ENCODE assay signal across 8 cellular contexts in the genomic region with DNA sequence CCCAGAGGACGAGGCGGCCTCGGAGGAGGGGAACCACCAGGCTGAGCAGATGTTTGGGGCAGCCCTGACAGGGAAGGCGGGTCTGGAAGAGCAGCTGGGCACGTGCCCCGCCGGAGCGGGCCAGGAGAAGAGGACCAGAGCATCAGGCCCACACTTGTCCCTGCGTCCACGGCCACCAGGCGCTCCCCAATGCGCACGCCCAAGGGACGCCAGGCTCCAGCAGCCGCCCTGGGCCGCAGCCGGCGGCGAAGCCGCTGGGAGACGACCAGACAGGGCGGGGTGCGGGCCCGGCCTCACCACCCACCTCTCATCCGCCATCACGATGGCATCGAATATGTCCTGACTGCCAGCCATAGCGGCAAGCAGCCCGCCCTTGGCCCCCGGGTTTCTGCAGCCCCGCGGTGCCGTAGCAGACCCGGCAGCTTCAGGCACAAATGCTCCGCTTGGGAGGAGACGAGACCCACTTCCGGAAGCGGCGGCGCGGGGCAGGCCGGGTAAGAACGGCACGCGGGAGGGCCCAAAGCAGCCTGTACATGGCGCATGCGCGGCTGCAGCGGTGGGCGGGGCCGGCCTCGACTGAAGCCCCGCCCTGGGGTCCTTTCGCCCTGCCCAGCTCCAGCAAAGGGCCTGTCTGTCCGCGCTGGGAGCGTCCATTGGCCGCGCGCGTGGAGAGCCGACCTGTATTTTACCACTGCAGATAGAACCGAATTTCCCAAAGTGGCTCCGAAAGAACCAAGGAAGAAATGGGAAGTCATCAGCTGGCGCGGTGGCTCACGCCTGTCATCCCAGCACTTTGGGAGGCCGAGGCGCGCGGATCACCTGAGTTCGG. TPM values are rescaled to one million over a fixed set of nuclear protein-coding genes. Genes with fewer than 3 reads are reported as not detected.
A peak's percentile ranks its signal among the peaks of the same experiment; 100 is the strongest.
DNase-seq lines count a peak whose midpoint lies in the region; ATAC-seq, FAIRE-seq and TF ChIP-seq lines count a peak whose summit lies in the region.

Gene LTO1, minus strand, starts transcription at position 468 of the 829 bp plus-strand sequence. Its CDS starts 114 bp downstream, at position 354.

- H3K4me2 ChIP-seq in KMS-11 = peak within 1 kb of the TSS; percentile 99

- no peak for TF ChIP-seq CTCF in KMS-11 (conservative IDR thresholded peaks at IDR 0.05; ENCODE audit: low read depth, low read length)
- TF ChIP-seq CTCF in esophagus muscularis mucosa (IDR thresholded peaks at IDR 0.05) = peak in 1 of 3 experiments; percentile 38

- no peaks in the 10 kb centered on the region for H3K27me3 ChIP-seq in KMS-11 (ENCODE audit: insufficient read depth, low read depth)
- no peaks in the 10 kb centered on the region for H3K27me3 ChIP-seq in esophagus muscularis mucosa
- H3K27me3 ChIP-seq in muscle layer of duodenum (ENCODE audit: low read depth, low read length) = no peaks in the 10 kb centered on the region

- H3K36me3 Mint-ChIP-seq in activated T-cell treated with anti-CD3 and anti-CD28 coated beads, Interleukin-2, amount 50 U/mL, for 72 hours (ENCODE audit: insufficient read depth in 2 of 2) = peaks cover 0 to 2% of the 10 kb centered on the region in 2 donors

- WGBS in esophagus muscularis mucosa = 5% methylated on average over 19 of the region's 72 CpGs

- H3K27me3 Mint-ChIP-seq in activated T-cell treated with anti-CD3 and anti-CD28 coated beads, Interleukin-2, amount 50 U/mL, for 72 hours (ENCODE audit: low read depth) = no peaks in the 10 kb centered on the region

- H3K27ac ChIP-seq in KMS-11 (peak within 1 kb of the TSS; percentile 42), esophagus muscularis mucosa (replicated peaks in 1 of 4) (peak within 1 kb of the TSS; percentile 81 to 87 (median 86)), muscle layer of duodenum (ENCODE audit: low read length) (peak within 1 kb of the TSS; percentile 80)

- H3K36me3 ChIP-seq in KMS-11 (ENCODE audit: insufficient read depth) (no peaks in the 10 kb centered on the region), esophagus muscularis mucosa (peaks cover 15 to 26% (median 23%) of the 10 kb centered on the region in 4 donors), muscle layer of duodenum (ENCODE audit: control insufficient read depth in 1 of 2, insufficient read depth in 2 of 2, low read length in 2 of 2) (peaks cover 9 to 31% of the 10 kb centered on the region in 2 donors)

- H3K4me3 Mint-ChIP-seq in activated T-cell treated with anti-CD3 and anti-CD28 coated beads, Interleukin-2, amount 50 U/mL, for 72 hours = peak within 1 kb of the TSS; percentile 94 to 98

- no peak for FAIRE-seq in RCC 7860 (lab: Jason Lieb, UNC)

- H3K9me3 ChIP-seq in esophagus muscularis mucosa (no peaks in the 10 kb centered on the region), muscle layer of duodenum (ENCODE audit: control insufficient read depth in 1 of 2, low read length in 2 of 2) (no peaks in the 10 kb centered on the region)

- peak within 1 kb of the TSS; percentile 94 for H3K27ac Mint-ChIP-seq in activated T-cell treated with anti-CD3 and anti-CD28 coated beads, Interleukin-2, amount 50 U/mL, for 72 hours

- peak within 1 kb of the TSS; percentile 78 for H3K9ac ChIP-seq in KMS-11

- H3K9me3 Mint-ChIP-seq in activated T-cell treated with anti-CD3 and anti-CD28 coated beads, Interleukin-2, amount 50 U/mL, for 72 hours = no peaks in the 10 kb centered on the region

- intact Hi-C loops in esophagus muscularis mucosa (cut with DNase I) = no loop called here

- TF ChIP-seq POLR2A in esophagus muscularis mucosa (IDR thresholded peaks at IDR 0.05; ENCODE audit: low read depth) = peak; percentile 56

- H3K4me3 ChIP-seq in KMS-11 (IDR thresholded peaks at IDR 0.05; ENCODE audit: insufficient read depth, low read depth, low read length) (no peak within 1 kb of the TSS), esophagus muscularis mucosa (peak within 1 kb of the TSS; percentile 70 to 94 (median 80)), muscle layer of duodenum (ENCODE audit: low read depth in 1 of 2, low read length in 2 of 2) (peak within 1 kb of the TSS; percentile 96 to 100)

- DNase-seq in DMS153 treated with DMSO at 0.1 percent for 48 hours (lab: John Stamatoyannopoulos, UW; ENCODE audit: unreplicated experiment) (peak; percentile 75), RCC 7860 (ENCODE audit: low spot score) (peak; percentile 84), esophagus muscularis mucosa (ENCODE audit: extremely low spot score) (peak; percentile 98)
- DNase-seq in activated T-cell treated with anti-CD3 and anti-CD28 coated beads, Interleukin-2, amount 50 U/mL, for 72 hours = peak; percentile 95 to 97
- DNase-seq in stimulated activated CD8-positive, alpha-beta memory T cell treated with anti-CD3 and anti-CD28 coated beads, Interleukin-7, amount 100 ng/mL, for 24 hours (ENCODE audit: low read depth) = peak; percentile 89

- H3K4me1 Mint-ChIP-seq in activated T-cell treated with anti-CD3 and anti-CD28 coated beads, Interleukin-2, amount 50 U/mL, for 72 hours (ENCODE audit: low read depth) = peaks cover 26% of the 10 kb centered on the region

- peak within 1 kb of the TSS; percentile 87 for H2AFZ ChIP-seq in KMS-11 (ENCODE audit: low read depth)

- no peaks in the 10 kb centered on the region for H4K20me1 ChIP-seq in KMS-11 (ENCODE audit: insufficient read depth)

- H3K4me1 ChIP-seq in KMS-11 (ENCODE audit: low read depth, poor library complexity, severe bottlenecking) (peaks cover 12% of the 10 kb centered on the region), esophagus muscularis mucosa (peaks cover 23 to 37% (median 33%) of the 10 kb centered on the region in 4 donors), muscle layer of duodenum (ENCODE audit: control insufficient read depth in 1 of 2, insufficient read depth in 2 of 2, low read length in 2 of 2) (peaks cover 10 to 28% of the 10 kb centered on the region in 2 donors)

- no peak for TF ChIP-seq EP300 in esophagus muscularis mucosa (IDR thresholded peaks at IDR 0.05)

- ATAC-seq in GM21723 (IDR thresholded peaks at IDR 0.05; ENCODE audit: unreplicated experiment) = peak; percentile 85
- peak; percentile 94 to 96 for ATAC-seq in activated T-cell treated with anti-CD3 and anti-CD28 coated beads, Interleukin-2, amount 50 U/mL, for 72 hours (replicated peaks in 1 of 2)

- peaks cover 23% of the 10 kb centered on the region for H3K79me2 ChIP-seq in KMS-11 (ENCODE audit: insufficient read depth, low read depth)

RNA-seq across cellular contexts. Expression of gene LTO1, which starts in this region (rescaled TPM):
- total RNA-seq in activated T-cell treated with anti-CD3 and anti-CD28 coated beads, Interleukin-2, amount 50 U/mL, for 72 hours = 10 to 100 TPM; 30.5 to 33.2 TPM
- 10 to 100 TPM; 12.2 to 18.6 (median 14.1) TPM for total RNA-seq in esophagus muscularis mucosa
